1 cellular context compared by ENCODE assay signal in genomic region chr4:70722199-70722791, GRCh38.
TF ChIP-seq lines count a peak whose summit lies in the region.

No MANE protein-coding gene starts in this region.

TF ChIP-seq in WTC11, 78 proteins besides CTCF, POLR2A, EP300 and RAD21 (continued from another document):
- TF ChIP-seq FOXJ3 (CRISPR knock-in tag; IDR thresholded peaks at IDR 0.05; ENCODE audit: borderline replicate concordance) (no peak), SMAD4 (CRISPR knock-in tag; IDR thresholded peaks at IDR 0.05) (no peak), GTF2I (CRISPR knock-in tag; conservative IDR thresholded peaks at IDR 0.05) (no peak)
- TF ChIP-seq, protein P1, sequence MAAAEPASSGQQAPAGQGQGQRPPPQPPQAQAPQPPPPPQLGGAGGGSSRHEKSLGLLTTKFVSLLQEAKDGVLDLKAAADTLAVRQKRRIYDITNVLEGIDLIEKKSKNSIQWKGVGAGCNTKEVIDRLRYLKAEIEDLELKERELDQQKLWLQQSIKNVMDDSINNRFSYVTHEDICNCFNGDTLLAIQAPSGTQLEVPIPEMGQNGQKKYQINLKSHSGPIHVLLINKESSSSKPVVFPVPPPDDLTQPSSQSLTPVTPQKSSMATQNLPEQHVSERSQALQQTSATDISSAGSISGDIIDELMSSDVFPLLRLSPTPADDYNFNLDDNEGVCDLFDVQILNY (CRISPR knock-in tag; IDR thresholded peaks at IDR 0.05): no peak
TF ChIP-seq in WTC11: peak in this region for 0.
